ENCODE assay signal across 27 cellular contexts in genomic region chr10:35882422-35883150, GRCh38.
DNase-seq lines count a peak whose midpoint lies in the region; ATAC-seq, FAIRE-seq and TF ChIP-seq lines count a peak whose summit lies in the region.
"Had no signal": no experiment of that assay in that cellular context is flagged by ENCODE, and none has a peak within 500 bp of the region (broad histone marks: within the 10 kb centered on the region; RNA-seq: fewer than 3 reads in every experiment).

No MANE protein-coding gene starts in this region.

- no peaks in the 10 kb centered on the region for H4K20me1 ChIP-seq in K562 (replicated peaks; ENCODE audit: control insufficient read depth, insufficient read depth, low read length)

- H3K27me3 Mint-ChIP-seq in stimulated activated memory B cell treated with anti-CD40 and anti-IgM and Interleukin-4, amounts not matched to agents 10 μg/mL and 1 μg/mL and 100 μg/mL, for 72 hours: peaks cover 3% of the 10 kb centered on the region
- H3K27me3 Mint-ChIP-seq: activated CD4-positive, alpha-beta T cell treated with anti-CD3 and anti-CD28 coated beads for 36 hours; activated T-cell treated with anti-CD3 and anti-CD28 coated beads, Interleukin-2, amount 50 U/mL, for 24 hours had no signal

- no peak overlapping the region for H3K9ac ChIP-seq in K562 (ENCODE audit: insufficient read depth in 1 of 2, low read depth in 2 of 2, low read length in 2 of 2)

- H3K9me1 ChIP-seq in K562 (ENCODE audit: control insufficient read depth, insufficient read depth, low read length): no peaks in the 10 kb centered on the region

- TF ChIP-seq POLR2A in K562 (conservative IDR thresholded peaks at IDR 0.05): no peak

- no peak for TF ChIP-seq EP300 in K562 (IDR thresholded peaks at IDR 0.05; ENCODE audit: low read length)

- H3K27ac Mint-ChIP-seq in stimulated activated memory B cell treated with anti-CD40 and anti-IgM and Interleukin-4, amounts not matched to agents 10 μg/mL and 1 μg/mL and 100 μg/mL, for 72 hours: no peak overlapping the region
- H3K27ac Mint-ChIP-seq: activated CD4-positive, alpha-beta T cell treated with anti-CD3 and anti-CD28 coated beads for 36 hours; activated T-cell treated with anti-CD3 and anti-CD28 coated beads, Interleukin-2, amount 50 U/mL, for 24 hours; B cell had no signal

- no peak for FAIRE-seq in K562 (lab: Jason Lieb, UNC)
- FAIRE-seq: A204.1, frontal cortex, RCC 7860 had no signal

- 0 out of 6 replicates have a peak, but pooled peaks of 2 of the 3 experiments have one; percentile 14 to 18 for TF ChIP-seq CTCF in K562 (IDR thresholded peaks at IDR 0.05 in 2 of 3, conservative IDR thresholded peaks at IDR 0.05 in 1 of 3; ENCODE audit: insufficient read depth in 2 of 3, low read depth in 1 of 3, low read length in 3 of 3)

- ATAC-seq in K562: peak; percentile 42; the same call in 1 of the 3 replicates
- peak; percentile 16 for ATAC-seq in stimulated activated memory B cell treated with anti-CD40 and anti-IgM and Interleukin-4, amounts not matched to agents 10 μg/mL and 1 μg/mL and 100 μg/mL, for 72 hours
- no peak for ATAC-seq in GM21529 (IDR thresholded peaks at IDR 0.05; ENCODE audit: unreplicated experiment)
- ATAC-seq: activated CD4-positive, alpha-beta T cell treated with anti-CD3 and anti-CD28 coated beads for 36 hours; upper lobe of right lung had no signal

- H3K4me1 Mint-ChIP-seq in stimulated activated memory B cell treated with anti-CD40 and anti-IgM and Interleukin-4, amounts not matched to agents 10 μg/mL and 1 μg/mL and 100 μg/mL, for 72 hours: no peaks in the 10 kb centered on the region
- H3K4me1 Mint-ChIP-seq: activated CD4-positive, alpha-beta T cell treated with anti-CD3 and anti-CD28 coated beads for 36 hours; B cell had no signal

- H3K4me3 Mint-ChIP-seq in stimulated activated memory B cell treated with anti-CD40 and anti-IgM and Interleukin-4, amounts not matched to agents 10 μg/mL and 1 μg/mL and 100 μg/mL, for 72 hours: no peak overlapping the region
- H3K4me3 Mint-ChIP-seq: activated CD4-positive, alpha-beta T cell treated with anti-CD3 and anti-CD28 coated beads for 36 hours; activated T-cell treated with anti-CD3 and anti-CD28 coated beads, Interleukin-2, amount 50 U/mL, for 24 hours; B cell; brain had no signal

- CTCF ChIA-PET in K562 (lab: Yijun Ruan, JAX; ENCODE audit: low intra/inter-chr PET ratio): no interaction called here

- peaks cover 0 to 4% of the 10 kb centered on the region in 2 experiments; a peak in 1 of 5 replicates for H3K4me1 ChIP-seq in K562 (replicated peaks in 1 of 2; ENCODE audit: control insufficient read depth in 2 of 2, insufficient read depth in 2 of 2, low read length in 2 of 2)
- H3K4me1 ChIP-seq: adrenal gland, HAP-1, SJSA1, upper lobe of right lung had no signal

- H3K4me3 ChIP-seq in K562: no peak overlapping the region
- H3K4me3 ChIP-seq: adrenal gland, HAP-1, SJSA1, skin epidermis, upper lobe of right lung had no signal

- no peaks in the 10 kb centered on the region; a peak in 1 of 5 replicates for H3K27me3 ChIP-seq in K562 (ENCODE audit: control insufficient read depth in 2 of 2, insufficient read depth in 2 of 2, low read length in 2 of 2)
- H3K27me3 ChIP-seq: adrenal gland, SJSA1, upper lobe of right lung had no signal

- intact Hi-C loops in K562 (cut with micrococcal nuclease): no loop called here

- no peak overlapping the region for H3K4me2 ChIP-seq in K562 (ENCODE audit: insufficient read depth, low read length)

- no peak for TF ChIP-seq RAD21 in K562 (CRISPR knock-in tag; conservative IDR thresholded peaks at IDR 0.05 in 1 of 2, IDR thresholded peaks at IDR 0.05 in 1 of 2)

- H3K9me3 Mint-ChIP-seq in stimulated activated memory B cell treated with anti-CD40 and anti-IgM and Interleukin-4, amounts not matched to agents 10 μg/mL and 1 μg/mL and 100 μg/mL, for 72 hours: no peaks in the 10 kb centered on the region
- H3K9me3 Mint-ChIP-seq: activated T-cell treated with anti-CD3 and anti-CD28 coated beads, Interleukin-2, amount 50 U/mL, for 24 hours had no signal

- BruUV-seq in K562 (replicated peaks; lab: Mats Ljungman, UMichigan): no TSS peak

- WGBS in K562 (ENCODE audit: insufficient coverage, low coverage, missing lambda C conversion rate): 0% methylated on average over 9 of the region's 9 CpGs

- H3K27ac ChIP-seq in K562 (ENCODE audit: extremely low read depth, low read depth, low read length): no peak overlapping the region
- H3K27ac ChIP-seq: adrenal gland, SJSA1, skin epidermis, upper lobe of right lung had no signal

- POLR2A ChIA-PET in K562 (lab: Yijun Ruan, JAX): no interaction called here

- DNase-seq in NCI-H82 (lab: John Stamatoyannopoulos, UW): peak; percentile 16
- no peak for DNase-seq in NCI-H82 treated with DMSO at 0.1 percent for 48 hours (lab: John Stamatoyannopoulos, UW; ENCODE audit: unreplicated experiment)
- DNase-seq in K562 (ENCODE audit: extremely low read depth in 1 of 4, low spot score in 3 of 4): peak in 1 of 4 experiments; percentile 1
- peak; percentile 43 for DNase-seq in iPS-NIHi11 (ENCODE audit: low spot score)
- no peak for DNase-seq in AG08395 (ENCODE audit: low spot score)
- DNase-seq in superior temporal gyrus (ENCODE audit: extremely low spot score): no peak
- DNase-seq: activated CD4-positive, alpha-beta T cell treated with anti-CD3 and anti-CD28 coated beads for 36 hours; activated T-cell treated with anti-CD3 and anti-CD28 coated beads, Interleukin-2, amount 50 U/mL, for 24 hours; adrenal gland; DMS79 treated with DMSO at 0.1 percent for 48 hours; effector CD4-positive, alpha-beta T cell; mammary epithelial cell; NCI-H1105 treated with DMSO at 0.1 percent for 48 hours; NCI-H2081 treated with DMSO at 0.1 percent for 48 hours; substantia nigra; T-helper 1 cell; upper lobe of right lung had no signal

- no peaks in the 10 kb centered on the region for H3K36me3 ChIP-seq in K562 (ENCODE audit: control insufficient read depth, insufficient read depth, low read length)
- H3K36me3 ChIP-seq: adrenal gland, HAP-1, SJSA1, upper lobe of right lung had no signal

- no peaks in the 10 kb centered on the region for H3K9me3 ChIP-seq in K562 (replicated peaks; ENCODE audit: control insufficient read depth, insufficient read depth, low read depth, low read length)
- H3K9me3 ChIP-seq: adrenal gland, HAP-1, SJSA1, upper lobe of right lung had no signal

- no peaks in the 10 kb centered on the region for H3K36me3 Mint-ChIP-seq in stimulated activated memory B cell treated with anti-CD40 and anti-IgM and Interleukin-4, amounts not matched to agents 10 μg/mL and 1 μg/mL and 100 μg/mL, for 72 hours
- H3K36me3 Mint-ChIP-seq: brain had no signal

- no peaks in the 10 kb centered on the region for H3K79me2 ChIP-seq in K562 (ENCODE audit: control insufficient read depth, insufficient read depth, low read length)

- in situ Hi-C loops in K562 (cut with MboI): no loop called here

- no peak overlapping the region for H2AFZ ChIP-seq in K562 (ENCODE audit: low read depth, low read length)

TF ChIP-seq in K562, 482 proteins besides CTCF, POLR2A, EP300 and RAD21 (continues in another document):
- TF ChIP-seq ZSCAN29 (IDR thresholded peaks at IDR 0.05) (no peak), SMARCA4 (IDR thresholded peaks at IDR 0.05) (no peak), TCF3 (CRISPR knock-in tag; IDR thresholded peaks at IDR 0.05) (no peak), RBM17 (IDR thresholded peaks at IDR 0.05; ENCODE audit: borderline replicate concordance, low read depth, low read length) (no peak), ELF1 (tag; IDR thresholded peaks at IDR 0.05) (no peak), ELF4 (CRISPR knock-in tag; IDR thresholded peaks at IDR 0.05) (no peak), YBX1 (IDR thresholded peaks at IDR 0.05) (no peak), ARID4B (CRISPR knock-in tag; IDR thresholded peaks at IDR 0.05) (no peak), KDM4B (IDR thresholded peaks at IDR 0.05; ENCODE audit: borderline replicate concordance in 2 of 2, low read depth in 1 of 2) (no peak), ESRRB (CRISPR knock-in tag; IDR thresholded peaks at IDR 0.05; ENCODE audit: borderline replicate concordance) (no peak), ATF3 (IDR thresholded peaks at IDR 0.05) (no peak), ATF3 (CRISPR knock-in tag; conservative IDR thresholded peaks at IDR 0.05) (no peak)

Comparison
In these comparisons a context has a peak if more than half of its experiments do, and no peak if none do; other contexts are left out.
1. DNase-seq: peak in NCI-H82 (single experiment) and iPS-NIHi11 (single experiment); none in NCI-H82 treated with DMSO at 0.1 percent for 48 hours (single experiment), AG08395 (single experiment) and superior temporal gyrus (single experiment).